Comparison of ENCODE assay signal across 8 cellular contexts in the genomic region with DNA sequence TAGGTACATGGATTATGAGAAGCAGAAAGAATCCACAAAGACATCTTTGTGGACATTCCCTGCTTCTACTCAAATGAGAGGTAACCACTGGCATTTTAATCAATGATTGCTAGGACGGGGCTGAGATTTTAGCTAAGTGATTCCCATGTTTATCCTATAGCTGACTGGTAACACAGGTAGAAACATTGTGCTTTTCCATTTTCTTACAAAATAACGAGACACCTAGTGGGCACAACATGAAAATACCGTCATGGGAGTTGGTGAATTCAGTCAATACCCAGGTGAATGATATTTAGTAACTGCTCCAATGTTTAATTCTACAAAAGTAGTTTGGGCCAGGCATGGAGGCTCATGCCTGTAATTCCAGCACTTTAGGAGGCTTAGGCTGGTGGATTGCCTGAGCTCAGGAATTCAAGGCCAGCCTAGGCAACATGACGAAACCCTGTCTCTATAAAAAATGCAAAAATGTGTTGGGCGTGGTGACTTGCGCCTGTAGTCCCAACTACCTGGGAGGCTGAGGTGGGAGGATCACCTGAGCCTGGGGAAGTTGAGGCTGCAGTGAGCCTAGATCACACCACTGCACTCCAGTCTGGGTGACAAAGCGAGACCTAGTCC. TPM values are rescaled to one million over a fixed set of nuclear protein-coding genes. Genes with fewer than 3 reads are reported as not detected.
DNase-seq lines count a peak whose midpoint lies in the region; ATAC-seq lines count a peak whose summit lies in the region.

No MANE protein-coding gene starts in this region.

- CTCF ChIA-PET in activated CD4-positive, alpha-beta T cell treated with anti-CD3 and anti-CD28 coated beads for 36 hours (lab: Charles Lee): interaction anchor here (0.7 to 1.3 kb wide), 9 partner anchors 9 to 190 kb away, joined by 3 to 9 read pairs (median 4); a partner anchor contains a TSS

- DNase-seq in activated CD4-positive, alpha-beta T cell treated with anti-CD3 and anti-CD28 coated beads for 36 hours: no peak
- no peak for DNase-seq in activated CD4-positive, alpha-beta T cell treated with anti-CD3 and anti-CD28 coated beads for 1 hour
- peak; percentile 44 to 52 for DNase-seq in Kasumi-1 (lab: John Stamatoyannopoulos, UW)
- DNase-seq in activated naive CD4-positive, alpha-beta T cell treated with anti-CD3 and anti-CD28 coated beads, Interleukin-2, amount 50 U/mL, for 72 hours (ENCODE audit: low spot score in 2 of 2): no peak
- DNase-seq in kidney glomerular epithelial cell (lab: John Stamatoyannopoulos, UW): peak; percentile 21

- H3K27ac Mint-ChIP-seq in activated CD4-positive, alpha-beta T cell treated with anti-CD3 and anti-CD28 coated beads for 36 hours: peak overlapping the region; percentile 89
- peak overlapping the region; percentile 3 to 91 for H3K27ac Mint-ChIP-seq in activated naive CD4-positive, alpha-beta T cell treated with anti-CD3 and anti-CD28 coated beads, Interleukin-2, amount 50 U/mL, for 72 hours

- H3K9me3 Mint-ChIP-seq in activated CD4-positive, alpha-beta T cell treated with anti-CD3 and anti-CD28 coated beads for 36 hours (ENCODE audit: low read depth): no peaks in the 10 kb centered on the region
- H3K9me3 Mint-ChIP-seq in activated naive CD4-positive, alpha-beta T cell treated with anti-CD3 and anti-CD28 coated beads, Interleukin-2, amount 50 U/mL, for 72 hours: no peaks in the 10 kb centered on the region

- H3K4me1 Mint-ChIP-seq in activated CD4-positive, alpha-beta T cell treated with anti-CD3 and anti-CD28 coated beads for 36 hours: peaks cover 66% of the 10 kb centered on the region

- no peaks in the 10 kb centered on the region for H3K27me3 Mint-ChIP-seq in activated CD4-positive, alpha-beta T cell treated with anti-CD3 and anti-CD28 coated beads for 36 hours

- H3K36me3 Mint-ChIP-seq in activated CD4-positive, alpha-beta T cell treated with anti-CD3 and anti-CD28 coated beads for 36 hours (ENCODE audit: low read depth): peaks cover 1% of the 10 kb centered on the region
- H3K36me3 Mint-ChIP-seq in activated naive CD4-positive, alpha-beta T cell treated with anti-CD3 and anti-CD28 coated beads, Interleukin-2, amount 50 U/mL, for 72 hours: no peaks in the 10 kb centered on the region

- intact Hi-C loops in activated CD4-positive, alpha-beta T cell treated with anti-CD3 and anti-CD28 coated beads for 36 hours (cut with DNase I, micrococcal nuclease): loop anchor here (2.0 to 10.0 kb wide), 2 partner anchors 36 to 54 kb away; a partner anchor contains a TSS

- POLR2A ChIA-PET in activated CD4-positive, alpha-beta T cell treated with anti-CD3 and anti-CD28 coated beads for 36 hours (lab: Charles Lee): interaction anchor here (0.8 kb wide), 1 partner anchor 37 kb away, joined by 4 read pairs; a partner anchor contains a TSS

- H3K4me3 Mint-ChIP-seq in activated CD4-positive, alpha-beta T cell treated with anti-CD3 and anti-CD28 coated beads for 36 hours: peak overlapping the region; percentile 17

- peak; percentile 37 for ATAC-seq in activated CD4-positive, alpha-beta T cell treated with anti-CD3 and anti-CD28 coated beads for 36 hours
- peak; percentile 27 to 30 for ATAC-seq in activated naive CD4-positive, alpha-beta T cell treated with anti-CD3 and anti-CD28 coated beads, Interleukin-2, amount 50 U/mL, for 72 hours
- ATAC-seq in GM18517 (IDR thresholded peaks at IDR 0.05; ENCODE audit: unreplicated experiment) (no peak), HG03280 (IDR thresholded peaks at IDR 0.05; ENCODE audit: unreplicated experiment) (no peak), HG02885 (IDR thresholded peaks at IDR 0.05; ENCODE audit: poor library complexity, unreplicated experiment) (no peak)

RNA-seq across cellular contexts. Expression of a gene that starts 37.2 kb away (rescaled TPM):
- total RNA-seq in activated CD4-positive, alpha-beta T cell treated with anti-CD3 and anti-CD28 coated beads for 36 hours: 10 to 100 TPM; 35.6 to 43.5 TPM
- 10 to 100 TPM; 26.8 to 49.7 TPM for total RNA-seq in activated naive CD4-positive, alpha-beta T cell treated with anti-CD3 and anti-CD28 coated beads, Interleukin-2, amount 50 U/mL, for 72 hours

RNA-seq across cellular contexts. Expression of a gene that starts 40.0 kb away (rescaled TPM):
- total RNA-seq in activated CD4-positive, alpha-beta T cell treated with anti-CD3 and anti-CD28 coated beads for 36 hours: 100 to 1,000 TPM; 129 to 142 TPM
- 100 to 1,000 TPM; 133 to 188 TPM for total RNA-seq in activated naive CD4-positive, alpha-beta T cell treated with anti-CD3 and anti-CD28 coated beads, Interleukin-2, amount 50 U/mL, for 72 hours

Comparison
In these comparisons a context has a peak if more than half of its experiments do, and no peak if none do; other contexts are left out.
1. ATAC-seq: peak in activated CD4-positive, alpha-beta T cell treated with anti-CD3 and anti-CD28 coated beads for 36 hours (single experiment) and activated naive CD4-positive, alpha-beta T cell treated with anti-CD3 and anti-CD28 coated beads, Interleukin-2, amount 50 U/mL, for 72 hours (2 of 2); none in GM18517 (single experiment), HG03280 (single experiment) and HG02885 (single experiment).
2. DNase-seq: peak in Kasumi-1 (2 of 2) and kidney glomerular epithelial cell (single experiment); none in activated CD4-positive, alpha-beta T cell treated with anti-CD3 and anti-CD28 coated beads for 36 hours (single experiment), activated CD4-positive, alpha-beta T cell treated with anti-CD3 and anti-CD28 coated beads for 1 hour (single experiment) and activated naive CD4-positive, alpha-beta T cell treated with anti-CD3 and anti-CD28 coated beads, Interleukin-2, amount 50 U/mL, for 72 hours (0 of 2).